1 cellular context compared by ENCODE assay signal in genomic region chr6:73640179-73640750, GRCh38.
A peak's percentile ranks its signal among the peaks of the same experiment; 100 is the strongest.
TF ChIP-seq lines count a peak whose summit lies in the region.

No MANE protein-coding gene starts in this region.

TF ChIP-seq in SK-N-SH, 30 proteins besides CTCF, POLR2A, EP300 and RAD21 (continued from another document):
- TF ChIP-seq, protein P1, sequence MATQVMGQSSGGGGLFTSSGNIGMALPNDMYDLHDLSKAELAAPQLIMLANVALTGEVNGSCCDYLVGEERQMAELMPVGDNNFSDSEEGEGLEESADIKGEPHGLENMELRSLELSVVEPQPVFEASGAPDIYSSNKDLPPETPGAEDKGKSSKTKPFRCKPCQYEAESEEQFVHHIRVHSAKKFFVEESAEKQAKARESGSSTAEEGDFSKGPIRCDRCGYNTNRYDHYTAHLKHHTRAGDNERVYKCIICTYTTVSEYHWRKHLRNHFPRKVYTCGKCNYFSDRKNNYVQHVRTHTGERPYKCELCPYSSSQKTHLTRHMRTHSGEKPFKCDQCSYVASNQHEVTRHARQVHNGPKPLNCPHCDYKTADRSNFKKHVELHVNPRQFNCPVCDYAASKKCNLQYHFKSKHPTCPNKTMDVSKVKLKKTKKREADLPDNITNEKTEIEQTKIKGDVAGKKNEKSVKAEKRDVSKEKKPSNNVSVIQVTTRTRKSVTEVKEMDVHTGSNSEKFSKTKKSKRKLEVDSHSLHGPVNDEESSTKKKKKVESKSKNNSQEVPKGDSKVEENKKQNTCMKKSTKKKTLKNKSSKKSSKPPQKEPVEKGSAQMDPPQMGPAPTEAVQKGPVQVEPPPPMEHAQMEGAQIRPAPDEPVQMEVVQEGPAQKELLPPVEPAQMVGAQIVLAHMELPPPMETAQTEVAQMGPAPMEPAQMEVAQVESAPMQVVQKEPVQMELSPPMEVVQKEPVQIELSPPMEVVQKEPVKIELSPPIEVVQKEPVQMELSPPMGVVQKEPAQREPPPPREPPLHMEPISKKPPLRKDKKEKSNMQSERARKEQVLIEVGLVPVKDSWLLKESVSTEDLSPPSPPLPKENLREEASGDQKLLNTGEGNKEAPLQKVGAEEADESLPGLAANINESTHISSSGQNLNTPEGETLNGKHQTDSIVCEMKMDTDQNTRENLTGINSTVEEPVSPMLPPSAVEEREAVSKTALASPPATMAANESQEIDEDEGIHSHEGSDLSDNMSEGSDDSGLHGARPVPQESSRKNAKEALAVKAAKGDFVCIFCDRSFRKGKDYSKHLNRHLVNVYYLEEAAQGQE (IDR thresholded peaks at IDR 0.05; ENCODE audit: low read depth, low read length), result no peak
- TF ChIP-seq USF1 (IDR thresholded peaks at IDR 0.05; ENCODE audit: borderline replicate concordance, low read depth) (no peak), MEF2A (IDR thresholded peaks at IDR 0.05; ENCODE audit: borderline replicate concordance, low read depth) (peak; percentile 75), RXRA (IDR thresholded peaks at IDR 0.05; ENCODE audit: borderline replicate concordance, low read depth) (no peak), NFIC (IDR thresholded peaks at IDR 0.05; ENCODE audit: borderline replicate concordance) (no peak), SIN3A (IDR thresholded peaks at IDR 0.05; ENCODE audit: borderline replicate concordance, low read depth, low read length) (no peak), PBX3 (IDR thresholded peaks at IDR 0.05) (0 out of 2 replicates have a peak, but pooled peaks have one; percentile 12), FOXM1 (IDR thresholded peaks at IDR 0.05; ENCODE audit: low read depth) (0 out of 2 replicates have a peak, but pooled peaks have one; percentile 24), MXI1 (IDR thresholded peaks at IDR 0.05; ENCODE audit: low read depth, low read length) (no peak), ZBTB33 (IDR thresholded peaks at IDR 0.05; ENCODE audit: borderline replicate concordance, low read depth) (no peak), POLR2AphosphoS5 (IDR thresholded peaks at IDR 0.05; ENCODE audit: low read depth, low read length) (no peak), FOSL2 (IDR thresholded peaks at IDR 0.05; ENCODE audit: borderline replicate concordance, low read depth) (peak; percentile 26; the same call in 1 of the 2 replicates), TAF1 (IDR thresholded peaks at IDR 0.05; ENCODE audit: borderline replicate concordance, low read depth, low read length) (no peak)
- TF ChIP-seq, protein P2, sequence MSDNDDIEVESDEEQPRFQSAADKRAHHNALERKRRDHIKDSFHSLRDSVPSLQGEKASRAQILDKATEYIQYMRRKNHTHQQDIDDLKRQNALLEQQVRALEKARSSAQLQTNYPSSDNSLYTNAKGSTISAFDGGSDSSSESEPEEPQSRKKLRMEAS (IDR thresholded peaks at IDR 0.05; ENCODE audit: low read depth), result no peak
